In the genomic region with DNA sequence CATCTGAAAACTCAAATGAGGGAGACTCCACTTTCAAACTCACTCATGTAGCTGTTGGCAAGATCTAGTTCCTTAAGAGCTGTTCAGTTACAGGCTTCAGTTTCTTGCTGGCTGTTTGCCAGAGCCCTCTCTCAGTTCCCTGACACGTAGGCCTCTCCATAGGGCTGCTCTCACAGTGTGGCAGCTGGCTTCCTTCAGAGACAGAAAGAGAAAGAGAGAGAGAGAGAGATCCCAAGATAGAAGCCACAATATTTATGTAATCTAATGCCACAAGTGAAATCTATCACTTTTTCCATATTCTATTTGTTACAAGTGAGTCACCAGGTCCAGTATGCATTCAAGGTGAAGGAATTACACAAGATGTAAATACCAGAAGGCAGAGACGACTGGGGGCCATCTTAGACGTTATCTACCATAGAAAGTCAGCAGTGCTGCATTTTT, we compare ENCODE assay signal across 9 cellular contexts.
DNase-seq lines count a peak whose midpoint lies in the region; ATAC-seq and TF ChIP-seq lines count a peak whose summit lies in the region.
"Had no signal": no experiment of that assay in that cellular context is flagged by ENCODE, and none has a peak within 500 bp of the region (broad histone marks: within the 10 kb centered on the region; RNA-seq: fewer than 3 reads in every experiment).

No MANE protein-coding gene starts in this region.

- no peak overlapping the region for H3K9ac ChIP-seq in mesenchymal stem cell (ENCODE audit: low read length)

- no peak overlapping the region for H3K4me2 ChIP-seq in mesenchymal stem cell (ENCODE audit: low read length, poor library complexity, severe bottlenecking)

- H3K4me1 ChIP-seq in mesenchymal stem cell (ENCODE audit: control insufficient read depth, insufficient read depth, low read depth, low read length) = no peaks in the 10 kb centered on the region
- H3K4me1 ChIP-seq in prostate gland (replicated peaks) = no peaks in the 10 kb centered on the region

- no peak overlapping the region for H2BK15ac ChIP-seq in mesenchymal stem cell (ENCODE audit: low read depth, poor library complexity, severe bottlenecking)

- H3K36me3 ChIP-seq in mesenchymal stem cell (ENCODE audit: control insufficient read depth in 1 of 2, insufficient read depth in 2 of 2, low read depth in 1 of 2, low read length in 2 of 2) (no peaks in the 10 kb centered on the region), prostate gland (no peaks in the 10 kb centered on the region)
- H3K36me3 ChIP-seq: upper lobe of left lung had no signal

- no peak for TF ChIP-seq POLR2A in prostate gland (IDR thresholded peaks at IDR 0.05)

- H2AK5ac ChIP-seq in mesenchymal stem cell (ENCODE audit: low read length, severe bottlenecking) = no peak overlapping the region

- H4K91ac ChIP-seq in mesenchymal stem cell (ENCODE audit: low read length) = no peak overlapping the region

- no peak for TF ChIP-seq CTCF in prostate gland (IDR thresholded peaks at IDR 0.05)

- WGBS in mesenchymal stem cell = 18% methylated on average over 3 of the region's 3 CpGs
- 18% methylated on average over 3 of the region's 3 CpGs for WGBS in prostate gland

- H3K79me1 ChIP-seq in mesenchymal stem cell (replicated peaks; ENCODE audit: low read length, poor library complexity, severe bottlenecking) = no peaks in the 10 kb centered on the region

- no peak overlapping the region for H2BK5ac ChIP-seq in mesenchymal stem cell (ENCODE audit: low read depth, low read length, poor library complexity, severe bottlenecking)

- no peaks in the 10 kb centered on the region for H3K9me3 ChIP-seq in mesenchymal stem cell (ENCODE audit: control insufficient read depth, low read length)
- H3K9me3 ChIP-seq in prostate gland = no peaks in the 10 kb centered on the region
- H3K9me3 ChIP-seq: upper lobe of left lung had no signal

- no peak overlapping the region for H3K18ac ChIP-seq in mesenchymal stem cell (ENCODE audit: low read depth in 1 of 2, low read length in 2 of 2)

- peak; percentile 31 for DNase-seq in left ventricle myocardium superior
- DNase-seq in Right ventricle myocardium superior = no peak
- peak; percentile 41 for DNase-seq in NCI-H82 treated with DMSO at 0.1 percent for 48 hours (lab: John Stamatoyannopoulos, UW; ENCODE audit: unreplicated experiment)
- peak; percentile 92 for DNase-seq in mesenchymal stem cell
- DNase-seq in prostate gland (ENCODE audit: low spot score) = no peak
- no peak for DNase-seq in NCI-H2107 (lab: John Stamatoyannopoulos, UW)
- DNase-seq in NCI-H2029 treated with DMSO at 0.1 percent for 48 hours (lab: John Stamatoyannopoulos, UW) = no peak

- H3K4me3 ChIP-seq in mesenchymal stem cell (ENCODE audit: insufficient read depth in 1 of 2, low read depth in 1 of 2, low read length in 2 of 2) (no peak overlapping the region), prostate gland (no peak overlapping the region)
- H3K4me3 ChIP-seq: upper lobe of left lung had no signal

- no peak overlapping the region for H2BK12ac ChIP-seq in mesenchymal stem cell (ENCODE audit: low read length in 2 of 2)

- H3K27ac ChIP-seq in mesenchymal stem cell (ENCODE audit: low read length, poor library complexity, severe bottlenecking) = no peak overlapping the region
- H3K27ac ChIP-seq in prostate gland = no peak overlapping the region
- H3K27ac ChIP-seq: upper lobe of left lung had no signal

- H3K23ac ChIP-seq in mesenchymal stem cell (ENCODE audit: low read length in 2 of 2) = no peak overlapping the region

- H3K4ac ChIP-seq in mesenchymal stem cell (ENCODE audit: low read depth in 1 of 2, low read length in 2 of 2) = no peak overlapping the region

- H3K27me3 ChIP-seq in mesenchymal stem cell (ENCODE audit: control insufficient read depth in 1 of 2, insufficient read depth in 1 of 2, low read length in 2 of 2) (peaks cover 0 to 25% of the 10 kb centered on the region in 2 experiments), prostate gland (replicated peaks; ENCODE audit: insufficient read depth) (no peaks in the 10 kb centered on the region)
- H3K27me3 ChIP-seq: upper lobe of left lung had no signal

- H3K14ac ChIP-seq in mesenchymal stem cell (ENCODE audit: low read length in 2 of 2) = no peak overlapping the region

- no peak overlapping the region for H2BK120ac ChIP-seq in mesenchymal stem cell (ENCODE audit: low read depth, low read length)

- H2AFZ ChIP-seq in mesenchymal stem cell (ENCODE audit: low read depth, low read length) = no peak overlapping the region

- ATAC-seq in left ventricle myocardium superior (no peak), Right ventricle myocardium superior (ENCODE audit: poor library complexity) (no peak), HG02884 (IDR thresholded peaks at IDR 0.05; ENCODE audit: unreplicated experiment) (peak; percentile 98)

- intact Hi-C loops in left ventricle myocardium superior (cut with micrococcal nuclease) = no loop called here
- intact Hi-C loops in Right ventricle myocardium superior (cut with DNase I) = no loop called here
- intact Hi-C loops in prostate gland (cut with DNase I) = no loop called here

- no peak overlapping the region for H4K8ac ChIP-seq in mesenchymal stem cell (ENCODE audit: low read length)

Comparison
In these comparisons a context has a peak if more than half of its experiments do, and no peak if none do; other contexts are left out.
1. DNase-seq: peak in left ventricle myocardium superior (single experiment), NCI-H82 treated with DMSO at 0.1 percent for 48 hours (single experiment) and mesenchymal stem cell (single experiment); none in Right ventricle myocardium superior (single experiment), prostate gland (single experiment), NCI-H2107 (single experiment) and NCI-H2029 treated with DMSO at 0.1 percent for 48 hours (single experiment).